ENCODE assay signal across 18 cellular contexts in genomic region chr5:179916523-179916922, GRCh38. TPM values are rescaled to one million over a fixed set of nuclear protein-coding genes. Genes with fewer than 3 reads are reported as not detected.
DNase-seq lines count a peak whose midpoint lies in the region; ATAC-seq and TF ChIP-seq lines count a peak whose summit lies in the region.
"Had no signal": no experiment of that assay in that cellular context is flagged by ENCODE, and none has a peak within 500 bp of the region (broad histone marks: within the 10 kb centered on the region; RNA-seq: fewer than 3 reads in every experiment).

No MANE protein-coding gene starts in this region.

- H3K36me3 ChIP-seq in neutrophil (no peaks in the 10 kb centered on the region), testis (ENCODE audit: low read depth, missing control alignments) (no peaks in the 10 kb centered on the region), MG63 (no peaks in the 10 kb centered on the region)
- H3K36me3 ChIP-seq: HAP-1 had no signal

- no peaks in the 10 kb centered on the region for H3K36me3 Mint-ChIP-seq in dendritic cell treated with granulocyte-macrophage colony-stimulating factor and Interleukin-4, amounts not matched to agents 40 ng/mL and 50 ng/mL, for 4 days (ENCODE audit: low read depth)
- H3K36me3 Mint-ChIP-seq: CD4-positive, CD25-positive, alpha-beta regulatory T cell had no signal

- no peaks in the 10 kb centered on the region for H3K9me3 Mint-ChIP-seq in dendritic cell treated with granulocyte-macrophage colony-stimulating factor and Interleukin-4, amounts not matched to agents 40 ng/mL and 50 ng/mL, for 4 days
- H3K9me3 Mint-ChIP-seq: CD4-positive, CD25-positive, alpha-beta regulatory T cell had no signal

- TF ChIP-seq POLR2A in testis (IDR thresholded peaks at IDR 0.05) = no peak

- no peak for TF ChIP-seq CTCF in HL-60 (IDR thresholded peaks at IDR 0.05; ENCODE audit: insufficient read depth, low read length)
- TF ChIP-seq CTCF in neutrophil (IDR thresholded peaks at IDR 0.05) = no peak
- no peak for TF ChIP-seq CTCF in testis (IDR thresholded peaks at IDR 0.05)

- peaks cover 3% of the 10 kb centered on the region for H3K27me3 Mint-ChIP-seq in dendritic cell treated with granulocyte-macrophage colony-stimulating factor and Interleukin-4, amounts not matched to agents 40 ng/mL and 50 ng/mL, for 4 days

- H3K27ac Mint-ChIP-seq in dendritic cell treated with granulocyte-macrophage colony-stimulating factor and Interleukin-4, amounts not matched to agents 40 ng/mL and 50 ng/mL, for 4 days = peak overlapping the region; percentile 30
- H3K27ac Mint-ChIP-seq: CD4-positive, CD25-positive, alpha-beta regulatory T cell had no signal

- H3K27me3 ChIP-seq in HL-60 (ENCODE audit: insufficient read depth, poor library complexity, severe bottlenecking) (no peaks in the 10 kb centered on the region), neutrophil (no peaks in the 10 kb centered on the region), testis (no peaks in the 10 kb centered on the region), MG63 (no peaks in the 10 kb centered on the region)

- H3K4me1 Mint-ChIP-seq in dendritic cell treated with granulocyte-macrophage colony-stimulating factor and Interleukin-4, amounts not matched to agents 40 ng/mL and 50 ng/mL, for 4 days (ENCODE audit: low read depth) = peaks cover 40% of the 10 kb centered on the region

- no peak overlapping the region for H3K4me3 ChIP-seq in HL-60 (replicated peaks; ENCODE audit: insufficient read depth, low read length)
- no peak overlapping the region for H3K4me3 ChIP-seq in neutrophil (ENCODE audit: low read depth in 1 of 2, low read length in 1 of 2)
- no peak overlapping the region for H3K4me3 ChIP-seq in testis
- H3K4me3 ChIP-seq in MG63 = no peak overlapping the region
- H3K4me3 ChIP-seq: HAP-1 had no signal

- H3K9me3 ChIP-seq in neutrophil (no peaks in the 10 kb centered on the region), testis (no peaks in the 10 kb centered on the region), MG63 (no peaks in the 10 kb centered on the region)
- H3K9me3 ChIP-seq: HAP-1 had no signal

- H3K27ac ChIP-seq in HL-60 (replicated peaks) = peak overlapping the region; percentile 76
- H3K27ac ChIP-seq in neutrophil = peak overlapping the region; percentile 63
- H3K27ac ChIP-seq in testis = no peak overlapping the region

- WGBS in testis, 2 donors = 85 to 87% methylated on average over 6 of the region's 6 CpGs

- H3K4me3 Mint-ChIP-seq in dendritic cell treated with granulocyte-macrophage colony-stimulating factor and Interleukin-4, amounts not matched to agents 40 ng/mL and 50 ng/mL, for 4 days = no peak overlapping the region
- H3K4me3 Mint-ChIP-seq: CD4-positive, CD25-positive, alpha-beta regulatory T cell had no signal

- intact Hi-C loops in dendritic cell treated with granulocyte-macrophage colony-stimulating factor and Interleukin-4, amounts not matched to agents 40 ng/mL and 50 ng/mL, for 4 days (cut with micrococcal nuclease) = loop anchor here (10.0 kb wide), 1 partner anchor 158 kb away; the partner anchor contains the start of gene RNF130
- intact Hi-C loops in testis (cut with DNase I; ENCODE audit: low total_unique reads) = loop anchor here (10.0 kb wide), 1 partner anchor 168 kb away; no protein-coding TSS in a partner anchor

- no peak for ATAC-seq in HG03432 (IDR thresholded peaks at IDR 0.05; ENCODE audit: unreplicated experiment)

- DNase-seq in HL-60 (ENCODE audit: low read depth in 1 of 2, low spot score in 1 of 2) (no peak), testis (peak; percentile 5), MG63 (no peak)
- no peak for DNase-seq in activated effector memory CD4-positive, alpha-beta T cell treated with anti-CD3 and anti-CD28 coated beads, Interleukin-2, amount 50 U/mL, for 16 hours
- DNase-seq: ACHN; AML-193; CD4-positive, CD25-positive, alpha-beta regulatory T cell; DMS53; NCI-H1417; NCI-H1930; NCI-H446; NCI-H69; OCI-M1; SIG-M5 had no signal

- peaks cover 17 to 22% of the 10 kb centered on the region in 2 experiments for H3K4me1 ChIP-seq in neutrophil (ENCODE audit: control insufficient read depth in 1 of 2, insufficient read depth in 1 of 2, low read depth in 1 of 2, low read length in 1 of 2)
- H3K4me1 ChIP-seq in testis = no peaks in the 10 kb centered on the region
- H3K4me1 ChIP-seq: HAP-1 had no signal

RNA-seq across cellular contexts. Expression of gene TBC1D9B, which starts 8.8 kb away (rescaled TPM):
- 100 to 1,000 TPM; 122 to 134 TPM for total RNA-seq in testis
- 76.1 TPM for polyA plus RNA-seq in testis (ENCODE audit: insufficient read depth, low read depth, low replicate concordance)
- total RNA-seq in MG63 (2014; rRNA removed; shearing (Covaris generic); ENCODE audit: low replicate concordance) = 69.1 and 101 TPM in 2 replicates

RNA-seq across cellular contexts. Expression of gene MRNIP, which starts 57.9 kb away (rescaled TPM):
- 10 to 100 TPM; 58.7 to 61.4 TPM for total RNA-seq in testis
- polyA plus RNA-seq in testis (ENCODE audit: insufficient read depth, low read depth, low replicate concordance) = 34.9 TPM
- total RNA-seq in MG63 (2014; rRNA removed; shearing (Covaris generic); ENCODE audit: low replicate concordance) = 25.5 and 30.6 TPM in 2 replicates

Comparison
In these comparisons a context has a peak if more than half of its experiments do, and no peak if none do; other contexts are left out.
1. H3K27ac ChIP-seq: peak in HL-60 (single experiment) and neutrophil (single experiment); none in testis (0 of 2).